ENCODE assay signal across 12 cellular contexts in the genomic region with DNA sequence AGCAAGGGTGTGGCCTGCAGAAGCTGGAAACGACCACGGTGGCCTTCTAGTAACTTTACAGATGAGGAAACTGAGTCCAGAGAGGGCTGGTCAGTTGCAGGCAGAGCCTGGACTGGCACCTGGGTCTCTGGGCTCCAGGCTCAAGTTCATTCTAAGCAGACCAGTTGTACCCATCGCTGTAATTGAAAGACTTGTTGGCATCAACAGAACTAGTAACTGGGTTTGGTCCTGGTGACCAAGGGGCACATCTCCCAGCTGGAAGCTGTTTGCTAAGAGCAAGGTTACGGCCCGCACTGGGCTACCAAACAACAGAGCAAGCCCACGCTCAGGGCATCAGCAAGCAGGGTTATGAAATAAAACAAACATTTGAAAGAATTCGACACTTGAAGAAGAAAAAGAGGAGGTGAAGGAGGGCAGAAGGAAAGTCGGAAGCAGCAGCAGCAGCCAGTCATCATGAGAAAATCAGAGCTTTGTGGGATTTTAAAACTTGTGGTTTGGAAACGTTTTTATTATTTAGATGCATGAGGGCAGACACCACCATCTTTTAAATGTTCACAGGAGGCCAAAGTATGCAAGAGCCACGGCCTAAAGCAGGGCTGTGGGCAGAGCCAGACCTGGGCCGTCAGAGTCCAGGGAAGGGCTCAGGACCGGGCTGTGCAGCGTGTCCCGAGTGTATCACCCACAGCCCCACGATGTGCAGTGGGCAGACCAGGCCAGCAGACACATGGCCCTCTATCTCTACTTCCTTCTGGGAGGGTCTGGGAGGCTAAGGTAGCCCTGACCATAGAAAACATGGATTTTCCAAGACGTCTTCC.
DNase-seq lines count a peak whose midpoint lies in the region; ATAC-seq and TF ChIP-seq lines count a peak whose summit lies in the region.
"Had no signal": no experiment of that assay in that cellular context is flagged by ENCODE, and none has a peak within 500 bp of the region (broad histone marks: within the 10 kb centered on the region; RNA-seq: fewer than 3 reads in every experiment).

No MANE protein-coding gene starts in this region.

- H3K36me3 Mint-ChIP-seq in activated T-cell treated with anti-CD3 and anti-CD28 coated beads, Interleukin-2, amount 50 U/mL, for 24 hours (ENCODE audit: low read depth): no peaks in the 10 kb centered on the region
- H3K36me3 Mint-ChIP-seq in effector memory CD8-positive, alpha-beta T cell (ENCODE audit: insufficient read depth): peaks cover 2% of the 10 kb centered on the region
- peaks cover 1 to 9% of the 10 kb centered on the region in 2 donors for H3K36me3 Mint-ChIP-seq in stimulated activated naive B cell treated with anti-CD40 and anti-IgM and Interleukin-4, amounts not matched to agents 10 μg/mL and 1 μg/mL and 100 μg/mL, for 72 hours

- H3K27ac ChIP-seq in KMS-11: peak overlapping the region; percentile 42
- H3K27ac ChIP-seq: neutrophil, tibial artery had no signal

- no peak for ATAC-seq in effector memory CD8-positive, alpha-beta T cell (replicated peaks)
- no peak for ATAC-seq in stimulated activated naive B cell treated with anti-CD40 and anti-IgM and Interleukin-4, amounts not matched to agents 10 μg/mL and 1 μg/mL and 100 μg/mL, for 72 hours (replicated peaks)
- ATAC-seq in HG03280 (IDR thresholded peaks at IDR 0.05; ENCODE audit: unreplicated experiment): no peak

- peak overlapping the region; percentile 22 for H3K27ac Mint-ChIP-seq in activated T-cell treated with anti-CD3 and anti-CD28 coated beads, Interleukin-2, amount 50 U/mL, for 24 hours
- H3K27ac Mint-ChIP-seq in effector memory CD8-positive, alpha-beta T cell: peak overlapping the region; percentile 88 to 91
- peak overlapping the region; percentile 60 for H3K27ac Mint-ChIP-seq in stimulated activated naive B cell treated with anti-CD40 and anti-IgM and Interleukin-4, amounts not matched to agents 10 μg/mL and 1 μg/mL and 100 μg/mL, for 72 hours

- no peaks in the 10 kb centered on the region for H4K20me1 ChIP-seq in KMS-11 (ENCODE audit: insufficient read depth)

- DNase-seq in activated T-cell treated with anti-CD3 and anti-CD28 coated beads, Interleukin-2, amount 50 U/mL, for 24 hours: no peak
- DNase-seq in activated T-cell treated with anti-CD3 and anti-CD28 coated beads for 4 hours: no peak
- no peak for DNase-seq in effector memory CD8-positive, alpha-beta T cell
- DNase-seq in stimulated activated naive B cell treated with anti-CD40 and anti-IgM and Interleukin-4, amounts not matched to agents 10 μg/mL and 1 μg/mL and 100 μg/mL, for 72 hours: no peak
- DNase-seq in OCI-M1 (lab: John Stamatoyannopoulos, UW): no peak
- no peak for DNase-seq in CD1c-positive myeloid dendritic cell (ENCODE audit: extremely low spot score)
- DNase-seq: NCI-H82; stimulated activated CD4-positive, alpha-beta T cell treated with anti-CD3 and anti-CD28 coated beads, Interleukin-4, amount 100 ng/mL, for 1 hour; tibial artery had no signal

- H3K27me3 Mint-ChIP-seq in activated T-cell treated with anti-CD3 and anti-CD28 coated beads, Interleukin-2, amount 50 U/mL, for 24 hours: no peaks in the 10 kb centered on the region
- peaks cover 0 to 10% of the 10 kb centered on the region in 2 donors for H3K27me3 Mint-ChIP-seq in effector memory CD8-positive, alpha-beta T cell
- H3K27me3 Mint-ChIP-seq in stimulated activated naive B cell treated with anti-CD40 and anti-IgM and Interleukin-4, amounts not matched to agents 10 μg/mL and 1 μg/mL and 100 μg/mL, for 72 hours: peaks cover 13 to 20% of the 10 kb centered on the region in 2 donors

- no peak overlapping the region for H3K9ac ChIP-seq in KMS-11

- H3K27me3 ChIP-seq in KMS-11 (ENCODE audit: insufficient read depth, low read depth): no peaks in the 10 kb centered on the region
- H3K27me3 ChIP-seq: neutrophil, tibial artery had no signal

- no peak for TF ChIP-seq CTCF in KMS-11 (conservative IDR thresholded peaks at IDR 0.05; ENCODE audit: low read depth, low read length)

- no peak overlapping the region for H3K4me3 Mint-ChIP-seq in activated T-cell treated with anti-CD3 and anti-CD28 coated beads, Interleukin-2, amount 50 U/mL, for 24 hours
- H3K4me3 Mint-ChIP-seq in effector memory CD8-positive, alpha-beta T cell: peak overlapping the region; percentile 59 to 68
- H3K4me3 Mint-ChIP-seq in stimulated activated naive B cell treated with anti-CD40 and anti-IgM and Interleukin-4, amounts not matched to agents 10 μg/mL and 1 μg/mL and 100 μg/mL, for 72 hours: no peak overlapping the region

- H3K79me2 ChIP-seq in KMS-11 (ENCODE audit: insufficient read depth, low read depth): no peaks in the 10 kb centered on the region

- H2AFZ ChIP-seq in KMS-11 (ENCODE audit: low read depth): peak overlapping the region; percentile 4; the same call in 1 of the 2 replicates

- H3K4me1 ChIP-seq in KMS-11 (ENCODE audit: low read depth, poor library complexity, severe bottlenecking): peaks cover 47% of the 10 kb centered on the region

- H3K4me2 ChIP-seq in KMS-11: peak overlapping the region; percentile 77

- H3K4me1 Mint-ChIP-seq in activated T-cell treated with anti-CD3 and anti-CD28 coated beads, Interleukin-2, amount 50 U/mL, for 24 hours (ENCODE audit: low read depth): peaks cover 42% of the 10 kb centered on the region
- peaks cover 38 to 47% of the 10 kb centered on the region in 2 donors for H3K4me1 Mint-ChIP-seq in effector memory CD8-positive, alpha-beta T cell (ENCODE audit: low read depth in 2 of 2)
- H3K4me1 Mint-ChIP-seq in stimulated activated naive B cell treated with anti-CD40 and anti-IgM and Interleukin-4, amounts not matched to agents 10 μg/mL and 1 μg/mL and 100 μg/mL, for 72 hours: peaks cover 44 to 53% of the 10 kb centered on the region in 2 donors

- H3K4me3 ChIP-seq in KMS-11 (IDR thresholded peaks at IDR 0.05; ENCODE audit: insufficient read depth, low read depth, low read length): no peak overlapping the region
- H3K4me3 ChIP-seq: tibial artery had no signal

- no peaks in the 10 kb centered on the region for H3K9me3 Mint-ChIP-seq in activated T-cell treated with anti-CD3 and anti-CD28 coated beads, Interleukin-2, amount 50 U/mL, for 24 hours
- no peaks in the 10 kb centered on the region for H3K9me3 Mint-ChIP-seq in effector memory CD8-positive, alpha-beta T cell
- peaks cover 2 to 6% of the 10 kb centered on the region in 2 donors for H3K9me3 Mint-ChIP-seq in stimulated activated naive B cell treated with anti-CD40 and anti-IgM and Interleukin-4, amounts not matched to agents 10 μg/mL and 1 μg/mL and 100 μg/mL, for 72 hours

- no peaks in the 10 kb centered on the region for H3K36me3 ChIP-seq in KMS-11 (ENCODE audit: insufficient read depth)
- H3K36me3 ChIP-seq: neutrophil, tibial artery had no signal

Comparison
In these comparisons a context has a peak if more than half of its experiments do, and no peak if none do; other contexts are left out.
1. H3K27ac Mint-ChIP-seq: peak in every context shown above with its lines; median percentile 90 in effector memory CD8-positive, alpha-beta T cell; 60 in stimulated activated naive B cell treated with anti-CD40 and anti-IgM and Interleukin-4, amounts not matched to agents 10 μg/mL and 1 μg/mL and 100 μg/mL, for 72 hours; 22 in activated T-cell treated with anti-CD3 and anti-CD28 coated beads, Interleukin-2, amount 50 U/mL, for 24 hours.
2. H3K4me3 Mint-ChIP-seq: peak in effector memory CD8-positive, alpha-beta T cell (2 of 2); none in activated T-cell treated with anti-CD3 and anti-CD28 coated beads, Interleukin-2, amount 50 U/mL, for 24 hours (single experiment) and stimulated activated naive B cell treated with anti-CD40 and anti-IgM and Interleukin-4, amounts not matched to agents 10 μg/mL and 1 μg/mL and 100 μg/mL, for 72 hours (0 of 2).